9 cellular contexts compared by ENCODE assay signal in genomic region chr11:75280227-75280671, GRCh38. TPM values are rescaled to one million over a fixed set of nuclear protein-coding genes. Genes with fewer than 3 reads are reported as not detected.
DNase-seq lines count a peak whose midpoint lies in the region; ATAC-seq and TF ChIP-seq lines count a peak whose summit lies in the region.
"Had no signal": no experiment of that assay in that cellular context is flagged by ENCODE, and none has a peak within 500 bp of the region (broad histone marks: within the 10 kb centered on the region; RNA-seq: fewer than 3 reads in every experiment).

No MANE protein-coding gene starts in this region.

- no peaks in the 10 kb centered on the region for H3K27me3 ChIP-seq in esophagus muscularis mucosa

- DNase-seq in DMS114 treated with DMSO at 0.1 percent for 48 hours (lab: John Stamatoyannopoulos, UW; ENCODE audit: unreplicated experiment) (peak; percentile 11), HT1080 (ENCODE audit: low read depth) (peak; percentile 73), OCI-M2 (lab: John Stamatoyannopoulos, UW; ENCODE audit: unreplicated experiment) (peak; percentile 20), activated T-cell treated with anti-CD3 and anti-CD28 coated beads for 48 hours (ENCODE audit: low read depth) (peak; percentile 66), esophagus muscularis mucosa (ENCODE audit: extremely low spot score) (peak; percentile 96), naive B cell (peak; percentile 56)
- DNase-seq in stimulated activated CD8-positive, alpha-beta memory T cell treated with anti-CD3 and anti-CD28 coated beads, Interleukin-7, amount 100 ng/mL, for 1 hour (ENCODE audit: low read depth in 2 of 2) = peak; percentile 57 to 61

- peak overlapping the region in 1 of 6 donors; percentile 4 for H3K27ac Mint-ChIP-seq in naive B cell
- H3K27ac Mint-ChIP-seq: dendritic cell treated with granulocyte-macrophage colony-stimulating factor and Interleukin-4, amounts not matched to agents 40 ng/mL and 50 ng/mL, for 4 days had no signal

- H3K4me1 ChIP-seq in esophagus muscularis mucosa = peaks cover 6 to 21% (median 16%) of the 10 kb centered on the region in 4 donors

- intact Hi-C loops in esophagus muscularis mucosa (cut with DNase I) = loop anchor here (1.0 to 5.0 kb wide), 2 partner anchors 42 to 104 kb away; no protein-coding TSS in a partner anchor

- 12% methylated on average over 8 of the region's 8 CpGs for WGBS in esophagus muscularis mucosa

- no peaks in the 10 kb centered on the region for H3K9me3 ChIP-seq in esophagus muscularis mucosa

- H3K36me3 ChIP-seq in esophagus muscularis mucosa = peaks cover 70 to 100% (median 83%) of the 10 kb centered on the region in 4 donors

- no peak overlapping the region for H3K4me3 ChIP-seq in esophagus muscularis mucosa

- ATAC-seq in naive B cell (ENCODE audit: low read depth in 2 of 2) (peak; percentile 43 to 68), GM21717 (IDR thresholded peaks at IDR 0.05; ENCODE audit: unreplicated experiment) (no peak)

- H3K36me3 Mint-ChIP-seq in naive B cell = no peaks in the 10 kb centered on the region

- H3K27me3 Mint-ChIP-seq in naive B cell = peaks cover 0 to 8% (median 0%) of the 10 kb centered on the region in 3 donors
- H3K27me3 Mint-ChIP-seq: dendritic cell treated with granulocyte-macrophage colony-stimulating factor and Interleukin-4, amounts not matched to agents 40 ng/mL and 50 ng/mL, for 4 days had no signal

- TF ChIP-seq EP300 in esophagus muscularis mucosa (IDR thresholded peaks at IDR 0.05) = no peak

- H3K4me1 Mint-ChIP-seq in naive B cell = peaks cover 15 to 21% (median 16%) of the 10 kb centered on the region in 3 donors

- TF ChIP-seq POLR2A in esophagus muscularis mucosa (IDR thresholded peaks at IDR 0.05; ENCODE audit: low read depth) = no peak

- H3K9me3 Mint-ChIP-seq in naive B cell = no peaks in the 10 kb centered on the region
- H3K9me3 Mint-ChIP-seq: dendritic cell treated with granulocyte-macrophage colony-stimulating factor and Interleukin-4, amounts not matched to agents 40 ng/mL and 50 ng/mL, for 4 days had no signal

- no peak overlapping the region for H3K4me3 Mint-ChIP-seq in naive B cell
- H3K4me3 Mint-ChIP-seq: dendritic cell treated with granulocyte-macrophage colony-stimulating factor and Interleukin-4, amounts not matched to agents 40 ng/mL and 50 ng/mL, for 4 days had no signal

- peak in 2 of 3 experiments; percentile 97 to 98 for TF ChIP-seq CTCF in esophagus muscularis mucosa (IDR thresholded peaks at IDR 0.05)

- peak overlapping the region; percentile 32 to 69 (median 46) for H3K27ac ChIP-seq in esophagus muscularis mucosa (replicated peaks in 1 of 4)

RNA-seq across cellular contexts. Expression of gene TPBGL, which starts 39.7 kb away (rescaled TPM):
- total RNA-seq in HT1080 (2014; rRNA removed; shearing (Covaris generic)) = 0.10 and 0.33 TPM in 2 replicates
- 0.07 and 0.20 TPM in 2 replicates for polyA plus RNA-seq in HT1080 (2015; cell fraction: cytosol; rRNA removed)
- 0.12 TPM in 1 of 2 replicates, not detected in the other for polyA plus RNA-seq in HT1080 (2015; cell fraction: nucleus; rRNA removed)
- under 1 TPM in 3 of 4 donors, not detected in 1; 0.26 to 0.40 (median 0.33) TPM for total RNA-seq in esophagus muscularis mucosa
- polyA plus RNA-seq in naive B cell (ENCODE audit: low read depth in 6 of 6) = not detected

Comparison
In these comparisons a context has a peak if more than half of its experiments do, and no peak if none do; other contexts are left out.
1. DNase-seq: peak in every context shown above with its lines; median percentile 96 in esophagus muscularis mucosa; 73 in HT1080; 66 in activated T-cell treated with anti-CD3 and anti-CD28 coated beads for 48 hours; 59 in stimulated activated CD8-positive, alpha-beta memory T cell treated with anti-CD3 and anti-CD28 coated beads, Interleukin-7, amount 100 ng/mL, for 1 hour; 56 in naive B cell; 20 in OCI-M2; 11 in DMS114 treated with DMSO at 0.1 percent for 48 hours.